In genomic region chr15:31379577-31379976, GRCh38 we compare ENCODE assay signal across 18 cellular contexts. TPM values are rescaled to one million over a fixed set of nuclear protein-coding genes. Genes with fewer than 3 reads are reported as not detected.
A peak's percentile ranks its signal among the peaks of the same experiment; 100 is the strongest.
DNase-seq lines count a peak whose midpoint lies in the region; ATAC-seq, FAIRE-seq and TF ChIP-seq lines count a peak whose summit lies in the region.
"Had no signal": no experiment of that assay in that cellular context is flagged by ENCODE, and none has a peak within 500 bp of the region (broad histone marks: within the 10 kb centered on the region; RNA-seq: fewer than 3 reads in every experiment).

No MANE protein-coding gene starts in this region.

- no peak for DNase-seq in activated T-cell treated with anti-CD3 and anti-CD28 coated beads, Interleukin-2, amount 50 U/mL, for 72 hours
- DNase-seq in activated T-cell treated with anti-CD3 and anti-CD28 coated beads for 4 hours, result no peak
- no peak for DNase-seq in SJCRH30
- no peak for DNase-seq in right cardiac atrium
- no peak for DNase-seq in stimulated activated effector memory CD8-positive, alpha-beta T cell treated with anti-CD3 and anti-CD28 coated beads, Interleukin-12 subunit alpha, Interleukin-12 subunit beta, amount 100 ng/mL, for 72 hours (ENCODE audit: low spot score in 2 of 2)
- no peak for DNase-seq in RCC 7860 (ENCODE audit: low spot score)
- DNase-seq in omental fat pad (ENCODE audit: low spot score), result no peak
- DNase-seq in cerebellar nuclear complex (lab: John Stamatoyannopoulos, UW), result no peak
- DNase-seq: NCI-H69; stimulated activated CD4-positive, alpha-beta T cell treated with anti-CD3 and anti-CD28 coated beads, Interleukin-2, amount 100 ng/mL, for 24 hours; uterus had no signal

- ATAC-seq in activated T-cell treated with anti-CD3 and anti-CD28 coated beads, Interleukin-2, amount 50 U/mL, for 72 hours (replicated peaks in 1 of 2), result no peak
- ATAC-seq in right cardiac atrium, result no peak
- no peak for ATAC-seq in stimulated activated effector memory CD8-positive, alpha-beta T cell treated with anti-CD3 and anti-CD28 coated beads, Interleukin-12 subunit alpha, Interleukin-12 subunit beta, amount 100 ng/mL, for 72 hours
- ATAC-seq in omental fat pad (ENCODE audit: low FRiP score), result no peak
- ATAC-seq: left lobe of liver had no signal

- WGBS in right cardiac atrium, result 78% methylated on average over 8 of the region's 8 CpGs

- peaks cover 18% of the 10 kb centered on the region for H3K4me1 ChIP-seq in SJCRH30
- peaks cover 18% of the 10 kb centered on the region for H3K4me1 ChIP-seq in right cardiac atrium (ENCODE audit: control insufficient read depth, insufficient read depth, low read length)
- H3K4me1 ChIP-seq: HAP-1, SJSA1, uterus had no signal

- peaks cover 9 to 22% of the 10 kb centered on the region in 2 donors for H3K36me3 Mint-ChIP-seq in activated T-cell treated with anti-CD3 and anti-CD28 coated beads, Interleukin-2, amount 50 U/mL, for 72 hours (ENCODE audit: insufficient read depth in 2 of 2)
- peaks cover 82% of the 10 kb centered on the region for H3K36me3 Mint-ChIP-seq in stimulated activated effector memory CD8-positive, alpha-beta T cell treated with anti-CD3 and anti-CD28 coated beads, Interleukin-12 subunit alpha, Interleukin-12 subunit beta, amount 100 ng/mL, for 72 hours

- H3K9me3 ChIP-seq in SJCRH30 (replicated peaks) (no peaks in the 10 kb centered on the region), right cardiac atrium (ENCODE audit: control insufficient read depth, low read length) (no peaks in the 10 kb centered on the region)
- H3K9me3 ChIP-seq: HAP-1, SJSA1, uterus had no signal

- intact Hi-C loops in right cardiac atrium (cut with DNase I), result no loop called here

- peaks cover 6% of the 10 kb centered on the region; the same call in 1 of the 2 replicates for H3K36me3 ChIP-seq in SJCRH30
- H3K36me3 ChIP-seq: HAP-1, uterus had no signal

- H3K27me3 ChIP-seq in SJCRH30, result no peaks in the 10 kb centered on the region
- no peaks in the 10 kb centered on the region for H3K27me3 ChIP-seq in right cardiac atrium (ENCODE audit: control insufficient read depth, insufficient read depth)
- H3K27me3 ChIP-seq: BLaER1 treated with 17β-estradiol and CSF1 and Interleukin-3, amounts not matched to agents 10 nM and 100 nM; SJSA1; uterus had no signal

- no peak for TF ChIP-seq CTCF in omental fat pad (IDR thresholded peaks at IDR 0.05)

- no peaks in the 10 kb centered on the region for H3K27me3 Mint-ChIP-seq in activated T-cell treated with anti-CD3 and anti-CD28 coated beads, Interleukin-2, amount 50 U/mL, for 72 hours (ENCODE audit: low read depth)

- H3K27ac ChIP-seq in SJCRH30, result peak overlapping the region; percentile 78
- H3K27ac ChIP-seq in right cardiac atrium (ENCODE audit: low read length), result peak overlapping the region; percentile 44
- H3K27ac ChIP-seq: BLaER1 treated with 17β-estradiol and CSF1 and Interleukin-3, amounts not matched to agents 10 nM and 100 nM; SJSA1; VCaP had no signal

- H3K27ac Mint-ChIP-seq in activated T-cell treated with anti-CD3 and anti-CD28 coated beads, Interleukin-2, amount 50 U/mL, for 72 hours, result peak overlapping the region; percentile 60
- H3K27ac Mint-ChIP-seq in stimulated activated effector memory CD8-positive, alpha-beta T cell treated with anti-CD3 and anti-CD28 coated beads, Interleukin-12 subunit alpha, Interleukin-12 subunit beta, amount 100 ng/mL, for 72 hours, result peak overlapping the region; percentile 88

- no peak for FAIRE-seq in RCC 7860 (lab: Jason Lieb, UNC)
- FAIRE-seq: bronchial epithelial cell, GM12878 had no signal

- H3K4me3 ChIP-seq in SJCRH30 (no peak overlapping the region), right cardiac atrium (ENCODE audit: low read length) (no peak overlapping the region)
- H3K4me3 ChIP-seq: BLaER1 treated with 17β-estradiol and CSF1 and Interleukin-3, amounts not matched to agents 10 nM and 100 nM; GM12878; HAP-1; SJSA1; uterus had no signal

- H3K9me3 Mint-ChIP-seq in activated T-cell treated with anti-CD3 and anti-CD28 coated beads, Interleukin-2, amount 50 U/mL, for 72 hours, result no peaks in the 10 kb centered on the region
- no peaks in the 10 kb centered on the region for H3K9me3 Mint-ChIP-seq in stimulated activated effector memory CD8-positive, alpha-beta T cell treated with anti-CD3 and anti-CD28 coated beads, Interleukin-12 subunit alpha, Interleukin-12 subunit beta, amount 100 ng/mL, for 72 hours

- H3K4me1 Mint-ChIP-seq in activated T-cell treated with anti-CD3 and anti-CD28 coated beads, Interleukin-2, amount 50 U/mL, for 72 hours (ENCODE audit: low read depth), result peaks cover 57% of the 10 kb centered on the region
- H3K4me1 Mint-ChIP-seq in stimulated activated effector memory CD8-positive, alpha-beta T cell treated with anti-CD3 and anti-CD28 coated beads, Interleukin-12 subunit alpha, Interleukin-12 subunit beta, amount 100 ng/mL, for 72 hours, result peaks cover 63% of the 10 kb centered on the region

- no peak overlapping the region for H3K4me3 Mint-ChIP-seq in activated T-cell treated with anti-CD3 and anti-CD28 coated beads, Interleukin-2, amount 50 U/mL, for 72 hours
- no peak overlapping the region for H3K4me3 Mint-ChIP-seq in stimulated activated effector memory CD8-positive, alpha-beta T cell treated with anti-CD3 and anti-CD28 coated beads, Interleukin-12 subunit alpha, Interleukin-12 subunit beta, amount 100 ng/mL, for 72 hours

RNA-seq across cellular contexts. Expression of gene KLF13, which starts 52.9 kb away (rescaled TPM):
- total RNA-seq in activated T-cell treated with anti-CD3 and anti-CD28 coated beads, Interleukin-2, amount 50 U/mL, for 72 hours, result 100 to 1,000 TPM; 260 to 273 TPM
- total RNA-seq in SJCRH30 (2014; rRNA removed; shearing (Covaris generic)), result 33.1 and 34.7 TPM in 2 replicates
- total RNA-seq in right cardiac atrium (100 to 1,000 TPM in 2 of 4 donors, 10 to 100 TPM in 2; 42.3 to 108 (median 88.2) TPM), omental fat pad (10 to 100 TPM; 49.7 to 67.5 (median 62.3) TPM)
- 52.7 TPM for polyA plus RNA-seq in right cardiac atrium
